In genomic region chr2:112754562-112754961, GRCh38 we compare ENCODE assay signal across 29 cellular contexts. TPM values are rescaled to one million over a fixed set of nuclear protein-coding genes. Genes with fewer than 3 reads are reported as not detected.
DNase-seq lines count a peak whose midpoint lies in the region; ATAC-seq and TF ChIP-seq lines count a peak whose summit lies in the region.
"Had no signal": no experiment of that assay in that cellular context is flagged by ENCODE, and none has a peak within 500 bp of the region (broad histone marks: within the 10 kb centered on the region; RNA-seq: fewer than 3 reads in every experiment).

No MANE protein-coding gene starts in this region.

- peak overlapping the region; percentile 47 for H2AFZ ChIP-seq in osteoblast (ENCODE audit: low read length)

- peaks cover 22% of the 10 kb centered on the region for H3K4me1 Mint-ChIP-seq in central memory CD8-positive, alpha-beta T cell
- H3K4me1 Mint-ChIP-seq: nephron progenitor cell had no signal

- H3K36me3 Mint-ChIP-seq in central memory CD8-positive, alpha-beta T cell (ENCODE audit: insufficient read depth) = no peaks in the 10 kb centered on the region
- H3K36me3 Mint-ChIP-seq: IgD-negative memory B cell had no signal

- no peaks in the 10 kb centered on the region for H3K27me3 Mint-ChIP-seq in central memory CD8-positive, alpha-beta T cell
- H3K27me3 Mint-ChIP-seq: activated naive CD8-positive, alpha-beta T cell treated with anti-CD3 and anti-CD28 coated beads for 36 hours; brain; IgD-negative memory B cell; progenitor cell of endocrine pancreas; stimulated activated naive CD8-positive, alpha-beta T cell treated with anti-CD3 and anti-CD28 coated beads, Interleukin-15, amount 100 ng/mL, for 72 hours; type B pancreatic cell had no signal

- H4K20me1 ChIP-seq in osteoblast (ENCODE audit: insufficient read depth, low read length) = no peaks in the 10 kb centered on the region

- H3K4me3 ChIP-seq in HL-60 (replicated peaks; ENCODE audit: insufficient read depth, low read length) (no peak overlapping the region), osteoblast (ENCODE audit: insufficient read depth, low read length) (no peak overlapping the region)
- H3K4me3 ChIP-seq: coronary artery, SJCRH30 had no signal

- peaks cover 54% of the 10 kb centered on the region for H3K79me2 ChIP-seq in osteoblast (ENCODE audit: insufficient read depth, low read length)

- H3K9me3 ChIP-seq in osteoblast (ENCODE audit: low read depth, low read length) = no peaks in the 10 kb centered on the region
- H3K9me3 ChIP-seq: BE2C, SJCRH30 had no signal

- peak; percentile 35 to 87 for DNase-seq in HL-60 (ENCODE audit: low read depth in 1 of 2, low spot score in 1 of 2)
- DNase-seq in NOMO-1 treated with DMSO at 0.1 percent for 48 hours (lab: John Stamatoyannopoulos, UW; ENCODE audit: unreplicated experiment) = peak; percentile 69
- DNase-seq in central memory CD8-positive, alpha-beta T cell (ENCODE audit: low spot score in 2 of 2) = no peak
- DNase-seq in osteoblast (ENCODE audit: insufficient read length, low spot score, missing footprints) = no peak
- DNase-seq in NCI-H1417 treated with DMSO at 0.1 percent for 48 hours (lab: John Stamatoyannopoulos, UW) = no peak
- DNase-seq: activated CD8-positive, alpha-beta memory T cell treated with anti-CD3 and anti-CD28 coated beads for 24 hours; activated naive CD8-positive, alpha-beta T cell treated with anti-CD3 and anti-CD28 coated beads for 36 hours; BE2C; foreskin keratinocyte; kidney; NCI-H1092 treated with DMSO at 0.1 percent for 48 hours; NCI-H524 treated with DMSO at 0.1 percent for 48 hours; nephron progenitor cell; SJCRH30; stimulated activated CD4-positive, alpha-beta T cell treated with anti-CD3 and anti-CD28 coated beads, Interleukin-4, amount 100 ng/mL, for 1 hour; stimulated activated naive CD8-positive, alpha-beta T cell treated with anti-CD3 and anti-CD28 coated beads, Interleukin-15, amount 100 ng/mL, for 72 hours had no signal

- H3K27ac Mint-ChIP-seq in central memory CD8-positive, alpha-beta T cell (ENCODE audit: low read depth) = peak overlapping the region; percentile 70
- H3K27ac Mint-ChIP-seq: activated naive CD8-positive, alpha-beta T cell treated with anti-CD3 and anti-CD28 coated beads for 36 hours; IgD-negative memory B cell; nephron progenitor cell; progenitor cell of endocrine pancreas; stimulated activated naive CD8-positive, alpha-beta T cell treated with anti-CD3 and anti-CD28 coated beads, Interleukin-15, amount 100 ng/mL, for 72 hours; T-helper 2 cell treated with Interferon-gamma antibody and Interleukin-4, amounts not matched to agents 5 μg/mL and 100 μg/mL, for 36 hours; type B pancreatic cell had no signal

- TF ChIP-seq CTCF in HL-60 (IDR thresholded peaks at IDR 0.05; ENCODE audit: insufficient read depth, low read length) = no peak
- no peak for TF ChIP-seq CTCF in osteoblast (IDR thresholded peaks at IDR 0.05; ENCODE audit: extremely low read depth, low read depth, low read length)

- H3K27me3 ChIP-seq in HL-60 (ENCODE audit: insufficient read depth, poor library complexity, severe bottlenecking) (no peaks in the 10 kb centered on the region), osteoblast (ENCODE audit: insufficient read depth, low read length) (no peaks in the 10 kb centered on the region)
- H3K27me3 ChIP-seq: BE2C, foreskin keratinocyte, SJCRH30 had no signal

- no peaks in the 10 kb centered on the region for H3K9me3 Mint-ChIP-seq in central memory CD8-positive, alpha-beta T cell
- H3K9me3 Mint-ChIP-seq: activated naive CD8-positive, alpha-beta T cell treated with anti-CD3 and anti-CD28 coated beads for 36 hours; brain; IgD-negative memory B cell; nephron progenitor cell; stimulated activated naive CD8-positive, alpha-beta T cell treated with anti-CD3 and anti-CD28 coated beads, Interleukin-15, amount 100 ng/mL, for 72 hours; T-helper 2 cell treated with Interferon-gamma antibody and Interleukin-4, amounts not matched to agents 5 μg/mL and 100 μg/mL, for 36 hours; type B pancreatic cell had no signal

- peak overlapping the region; percentile 65 for H3K27ac ChIP-seq in HL-60 (replicated peaks)
- H3K27ac ChIP-seq in osteoblast (ENCODE audit: low read depth, low read length) = no peak overlapping the region
- H3K27ac ChIP-seq: coronary artery, foreskin keratinocyte, SJCRH30 had no signal

- H3K4me1 ChIP-seq in osteoblast (ENCODE audit: insufficient read depth, low read length) = peaks cover 25% of the 10 kb centered on the region
- H3K4me1 ChIP-seq: BE2C, foreskin keratinocyte, SJCRH30 had no signal

- no peak overlapping the region for H3K4me3 Mint-ChIP-seq in central memory CD8-positive, alpha-beta T cell
- H3K4me3 Mint-ChIP-seq: activated naive CD8-positive, alpha-beta T cell treated with anti-CD3 and anti-CD28 coated beads for 36 hours; brain; IgD-negative memory B cell; nephron progenitor cell; stimulated activated naive CD8-positive, alpha-beta T cell treated with anti-CD3 and anti-CD28 coated beads, Interleukin-15, amount 100 ng/mL, for 72 hours; T-helper 2 cell treated with Interferon-gamma antibody and Interleukin-4, amounts not matched to agents 5 μg/mL and 100 μg/mL, for 36 hours; type B pancreatic cell had no signal

- no peak overlapping the region for H3K4me2 ChIP-seq in osteoblast (ENCODE audit: insufficient read depth, low read length)

- H3K36me3 ChIP-seq in osteoblast (ENCODE audit: insufficient read depth, low read length) = peaks cover 27% of the 10 kb centered on the region

- no peak for ATAC-seq in central memory CD8-positive, alpha-beta T cell (replicated peaks; ENCODE audit: extremely low read depth, poor library complexity, severe bottlenecking)
- ATAC-seq in HG03196 (IDR thresholded peaks at IDR 0.05; ENCODE audit: unreplicated experiment) = no peak
- no peak for ATAC-seq in GM18909 (IDR thresholded peaks at IDR 0.05; ENCODE audit: poor library complexity, unreplicated experiment)
- ATAC-seq: activated CD4-positive, CD25-positive, alpha-beta regulatory T cell treated with anti-CD3 and anti-CD28 coated beads, Interleukin-2, amount 50 U/mL, for 24 hours; foreskin keratinocyte; stimulated activated naive CD8-positive, alpha-beta T cell treated with anti-CD3 and anti-CD28 coated beads, Interleukin-15, amount 100 ng/mL, for 72 hours had no signal

RNA-seq across cellular contexts. Expression of gene CKAP2L, which starts 9.8 kb away (rescaled TPM):
- total RNA-seq in osteoblast = 1.1 and 1.5 TPM in 2 replicates
- total RNA-seq: mesenteric fat pad had no signal

RNA-seq across cellular contexts. Expression of gene IL1A, which starts 29.7 kb away (rescaled TPM):
- not detected in 2 replicates for total RNA-seq in osteoblast
- total RNA-seq: mesenteric fat pad, OCI-LY7, SJCRH30, skeletal muscle tissue had no signal

RNA-seq across cellular contexts. Expression of gene NT5DC4, which starts 33.7 kb away (rescaled TPM):
- not detected in 2 replicates for total RNA-seq in osteoblast
- total RNA-seq: activated naive CD8-positive, alpha-beta T cell treated with anti-CD3 and anti-CD28 coated beads for 36 hours; endothelial cell of umbilical vein; kidney; mesenteric fat pad; OCI-LY7; progenitor cell of endocrine pancreas; SJCRH30; skeletal muscle tissue had no signal

Comparison
In these comparisons a context has a peak if more than half of its experiments do, and no peak if none do; other contexts are left out.
1. DNase-seq: peak in HL-60 (2 of 2) and NOMO-1 treated with DMSO at 0.1 percent for 48 hours (single experiment); none in central memory CD8-positive, alpha-beta T cell (0 of 2), osteoblast (single experiment) and NCI-H1417 treated with DMSO at 0.1 percent for 48 hours (single experiment).